1 cellular context compared by ENCODE assay signal in the genomic region with DNA sequence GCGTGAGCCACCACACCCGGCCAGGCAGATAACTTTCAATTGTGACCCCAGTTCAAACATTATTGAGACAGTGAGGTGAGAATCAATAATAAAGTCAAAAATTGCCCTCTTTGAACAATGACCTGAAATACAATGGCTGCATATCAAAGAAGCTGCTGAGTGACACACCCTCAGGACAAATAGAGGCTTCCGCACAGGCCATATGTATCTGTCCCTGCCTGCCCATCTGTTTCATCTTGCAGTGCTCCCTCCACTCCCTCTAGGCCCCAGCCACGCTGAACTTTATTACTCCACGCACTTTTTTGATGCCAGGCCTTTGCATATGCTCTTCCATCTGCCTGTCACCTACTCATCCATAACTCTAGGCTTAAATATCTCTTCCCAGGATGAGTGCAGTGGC.
TF ChIP-seq lines count a peak whose summit lies in the region.

No MANE protein-coding gene starts in this region.

TF ChIP-seq in HepG2, 621 proteins besides CTCF, POLR2A, EP300 and RAD21:
- TF ChIP-seq SOX5 (CRISPR knock-in tag; IDR thresholded peaks at IDR 0.05; ENCODE audit: borderline replicate concordance) (peak; percentile 41; the same call in 1 of the 2 replicates), ZNF33A (CRISPR knock-in tag; IDR thresholded peaks at IDR 0.05; ENCODE audit: borderline replicate concordance) (no peak), SOX13 (IDR thresholded peaks at IDR 0.05) (no peak), SOX13 (CRISPR knock-in tag; conservative IDR thresholded peaks at IDR 0.05 in 1 of 2, IDR thresholded peaks at IDR 0.05 in 1 of 2) (peak in 1 of 2 experiments; percentile 56; a peak in 2 of 4 replicates), RFX3 (CRISPR knock-in tag; IDR thresholded peaks at IDR 0.05) (no peak), ZNF263 (CRISPR knock-in tag; IDR thresholded peaks at IDR 0.05) (peak; percentile 55; the same call in 1 of the 2 replicates), RFXANK (CRISPR knock-in tag; IDR thresholded peaks at IDR 0.05) (no peak)
- TF ChIP-seq, protein P1, sequence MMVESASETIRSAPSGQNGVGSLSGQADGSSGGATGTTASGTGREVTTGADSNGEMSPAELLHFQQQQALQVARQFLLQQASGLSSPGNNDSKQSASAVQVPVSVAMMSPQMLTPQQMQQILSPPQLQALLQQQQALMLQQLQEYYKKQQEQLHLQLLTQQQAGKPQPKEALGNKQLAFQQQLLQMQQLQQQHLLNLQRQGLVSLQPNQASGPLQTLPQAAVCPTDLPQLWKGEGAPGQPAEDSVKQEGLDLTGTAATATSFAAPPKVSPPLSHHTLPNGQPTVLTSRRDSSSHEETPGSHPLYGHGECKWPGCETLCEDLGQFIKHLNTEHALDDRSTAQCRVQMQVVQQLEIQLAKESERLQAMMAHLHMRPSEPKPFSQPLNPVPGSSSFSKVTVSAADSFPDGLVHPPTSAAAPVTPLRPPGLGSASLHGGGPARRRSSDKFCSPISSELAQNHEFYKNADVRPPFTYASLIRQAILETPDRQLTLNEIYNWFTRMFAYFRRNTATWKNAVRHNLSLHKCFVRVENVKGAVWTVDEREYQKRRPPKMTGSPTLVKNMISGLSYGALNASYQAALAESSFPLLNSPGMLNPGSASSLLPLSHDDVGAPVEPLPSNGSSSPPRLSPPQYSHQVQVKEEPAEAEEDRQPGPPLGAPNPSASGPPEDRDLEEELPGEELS (CRISPR knock-in tag; IDR thresholded peaks at IDR 0.05) = no peak
- TF ChIP-seq, protein P2, sequence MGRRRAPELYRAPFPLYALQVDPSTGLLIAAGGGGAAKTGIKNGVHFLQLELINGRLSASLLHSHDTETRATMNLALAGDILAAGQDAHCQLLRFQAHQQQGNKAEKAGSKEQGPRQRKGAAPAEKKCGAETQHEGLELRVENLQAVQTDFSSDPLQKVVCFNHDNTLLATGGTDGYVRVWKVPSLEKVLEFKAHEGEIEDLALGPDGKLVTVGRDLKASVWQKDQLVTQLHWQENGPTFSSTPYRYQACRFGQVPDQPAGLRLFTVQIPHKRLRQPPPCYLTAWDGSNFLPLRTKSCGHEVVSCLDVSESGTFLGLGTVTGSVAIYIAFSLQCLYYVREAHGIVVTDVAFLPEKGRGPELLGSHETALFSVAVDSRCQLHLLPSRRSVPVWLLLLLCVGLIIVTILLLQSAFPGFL (CRISPR knock-in tag; IDR thresholded peaks at IDR 0.05) = no peak
TF ChIP-seq in HepG2: peak in this region for 3.
